Comparison of ENCODE assay signal across 1 cellular context in genomic region chr16:83533193-83533592, GRCh38.
TF ChIP-seq lines count a peak whose summit lies in the region.

No MANE protein-coding gene starts in this region.

TF ChIP-seq in HepG2, 621 proteins besides CTCF, POLR2A, EP300 and RAD21 (continued from another document):
- TF ChIP-seq ZBTB40 (IDR thresholded peaks at IDR 0.05) (no peak), ZBTB40 (CRISPR knock-in tag; IDR thresholded peaks at IDR 0.05) (no peak), DNMT1 (CRISPR knock-in tag; IDR thresholded peaks at IDR 0.05) (no peak), MEF2D (CRISPR knock-in tag; IDR thresholded peaks at IDR 0.05) (no peak), ZNF670 (CRISPR knock-in tag; IDR thresholded peaks at IDR 0.05; ENCODE audit: borderline replicate concordance) (no peak), PRDM4 (CRISPR knock-in tag; IDR thresholded peaks at IDR 0.05; ENCODE audit: borderline replicate concordance) (no peak), HDAC1 (CRISPR knock-in tag; IDR thresholded peaks at IDR 0.05) (no peak), ZSCAN30 (CRISPR knock-in tag; IDR thresholded peaks at IDR 0.05) (no peak), TAF1 (CRISPR knock-in tag; IDR thresholded peaks at IDR 0.05) (no peak)
